ENCODE assay signal across 1 cellular context in genomic region chr7:41459183-41459582, GRCh38.
TF ChIP-seq lines count a peak whose summit lies in the region.

No MANE protein-coding gene starts in this region.

TF ChIP-seq in GM23338, 12 proteins besides CTCF, POLR2A, EP300 and RAD21 (continued from another document):
- TF ChIP-seq, protein P1, sequence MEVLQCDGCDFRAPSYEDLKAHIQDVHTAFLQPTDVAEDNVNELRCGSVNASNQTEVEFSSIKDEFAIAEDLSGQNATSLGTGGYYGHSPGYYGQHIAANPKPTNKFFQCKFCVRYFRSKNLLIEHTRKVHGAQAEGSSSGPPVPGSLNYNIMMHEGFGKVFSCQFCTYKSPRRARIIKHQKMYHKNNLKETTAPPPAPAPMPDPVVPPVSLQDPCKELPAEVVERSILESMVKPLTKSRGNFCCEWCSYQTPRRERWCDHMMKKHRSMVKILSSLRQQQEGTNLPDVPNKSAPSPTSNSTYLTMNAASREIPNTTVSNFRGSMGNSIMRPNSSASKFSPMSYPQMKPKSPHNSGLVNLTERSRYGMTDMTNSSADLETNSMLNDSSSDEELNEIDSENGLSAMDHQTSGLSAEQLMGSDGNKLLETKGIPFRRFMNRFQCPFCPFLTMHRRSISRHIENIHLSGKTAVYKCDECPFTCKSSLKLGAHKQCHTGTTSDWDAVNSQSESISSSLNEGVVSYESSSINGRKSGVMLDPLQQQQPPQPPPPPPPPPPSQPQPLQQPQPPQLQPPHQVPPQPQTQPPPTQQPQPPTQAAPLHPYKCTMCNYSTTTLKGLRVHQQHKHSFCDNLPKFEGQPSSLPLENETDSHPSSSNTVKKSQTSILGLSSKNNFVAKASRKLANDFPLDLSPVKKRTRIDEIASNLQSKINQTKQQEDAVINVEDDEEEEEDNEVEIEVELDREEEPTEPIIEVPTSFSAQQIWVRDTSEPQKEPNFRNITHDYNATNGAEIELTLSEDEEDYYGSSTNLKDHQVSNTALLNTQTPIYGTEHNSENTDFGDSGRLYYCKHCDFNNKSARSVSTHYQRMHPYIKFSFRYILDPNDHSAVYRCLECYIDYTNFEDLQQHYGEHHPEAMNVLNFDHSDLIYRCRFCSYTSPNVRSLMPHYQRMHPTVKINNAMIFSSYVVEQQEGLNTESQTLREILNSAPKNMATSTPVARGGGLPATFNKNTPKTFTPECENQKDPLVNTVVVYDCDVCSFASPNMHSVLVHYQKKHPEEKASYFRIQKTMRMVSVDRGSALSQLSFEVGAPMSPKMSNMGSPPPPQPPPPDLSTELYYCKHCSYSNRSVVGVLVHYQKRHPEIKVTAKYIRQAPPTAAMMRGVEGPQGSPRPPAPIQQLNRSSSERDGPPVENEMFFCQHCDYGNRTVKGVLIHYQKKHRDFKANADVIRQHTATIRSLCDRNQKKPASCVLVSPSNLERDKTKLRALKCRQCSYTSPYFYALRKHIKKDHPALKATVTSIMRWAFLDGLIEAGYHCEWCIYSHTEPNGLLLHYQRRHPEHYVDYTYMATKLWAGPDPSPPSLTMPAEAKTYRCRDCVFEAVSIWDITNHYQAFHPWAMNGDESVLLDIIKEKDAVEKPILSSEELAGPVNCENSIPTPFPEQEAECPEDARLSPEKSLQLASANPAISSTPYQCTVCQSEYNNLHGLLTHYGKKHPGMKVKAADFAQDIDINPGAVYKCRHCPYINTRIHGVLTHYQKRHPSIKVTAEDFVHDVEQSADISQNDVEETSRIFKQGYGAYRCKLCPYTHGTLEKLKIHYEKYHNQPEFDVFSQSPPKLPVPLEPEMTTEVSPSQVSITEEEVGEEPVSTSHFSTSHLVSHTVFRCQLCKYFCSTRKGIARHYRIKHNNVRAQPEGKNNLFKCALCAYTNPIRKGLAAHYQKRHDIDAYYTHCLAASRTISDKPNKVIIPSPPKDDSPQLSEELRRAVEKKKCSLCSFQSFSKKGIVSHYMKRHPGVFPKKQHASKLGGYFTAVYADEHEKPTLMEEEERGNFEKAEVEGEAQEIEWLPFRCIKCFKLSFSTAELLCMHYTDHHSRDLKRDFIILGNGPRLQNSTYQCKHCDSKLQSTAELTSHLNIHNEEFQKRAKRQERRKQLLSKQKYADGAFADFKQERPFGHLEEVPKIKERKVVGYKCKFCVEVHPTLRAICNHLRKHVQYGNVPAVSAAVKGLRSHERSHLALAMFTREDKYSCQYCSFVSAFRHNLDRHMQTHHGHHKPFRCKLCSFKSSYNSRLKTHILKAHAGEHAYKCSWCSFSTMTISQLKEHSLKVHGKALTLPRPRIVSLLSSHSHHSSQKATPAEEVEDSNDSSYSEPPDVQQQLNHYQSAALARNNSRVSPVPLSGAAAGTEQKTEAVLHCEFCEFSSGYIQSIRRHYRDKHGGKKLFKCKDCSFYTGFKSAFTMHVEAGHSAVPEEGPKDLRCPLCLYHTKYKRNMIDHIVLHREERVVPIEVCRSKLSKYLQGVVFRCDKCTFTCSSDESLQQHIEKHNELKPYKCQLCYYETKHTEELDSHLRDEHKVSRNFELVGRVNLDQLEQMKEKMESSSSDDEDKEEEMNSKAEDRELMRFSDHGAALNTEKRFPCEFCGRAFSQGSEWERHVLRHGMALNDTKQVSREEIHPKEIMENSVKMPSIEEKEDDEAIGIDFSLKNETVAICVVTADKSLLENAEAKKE (CRISPR knock-in tag; IDR thresholded peaks at IDR 0.05) = no peak
